9 cellular contexts compared by ENCODE assay signal in the genomic region with DNA sequence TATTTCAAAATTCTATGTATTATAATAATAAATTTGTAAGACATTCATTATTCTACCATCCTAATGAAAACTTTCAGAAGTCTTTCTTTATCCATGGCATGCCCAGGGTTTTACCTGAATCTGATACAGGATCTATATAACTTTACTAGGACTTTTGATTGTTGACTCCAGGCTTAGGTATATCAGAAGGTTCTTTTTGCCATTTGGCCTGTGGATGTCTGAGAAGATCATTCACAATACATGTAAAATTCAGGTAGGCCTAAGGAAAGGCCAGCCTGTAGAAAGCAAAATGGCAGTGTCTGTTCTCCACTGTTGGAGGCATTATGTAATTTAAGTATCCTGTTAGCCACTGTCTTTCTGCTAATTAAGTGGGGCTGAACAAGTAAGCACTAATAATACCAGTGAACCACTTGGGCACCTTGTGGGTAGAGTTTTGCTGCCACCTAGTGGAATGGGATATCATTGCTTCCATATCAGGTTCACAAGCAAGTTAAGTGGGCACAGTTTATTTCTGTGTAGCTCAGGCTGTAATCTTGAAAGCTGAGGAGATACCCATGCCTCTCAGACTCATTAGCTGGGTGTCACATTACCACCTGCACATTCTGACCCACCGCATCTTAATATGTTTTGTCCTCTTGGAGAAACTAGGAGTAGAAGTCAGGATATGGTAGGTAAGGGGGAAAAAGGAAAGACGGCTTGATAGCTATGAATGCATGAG.
DNase-seq lines count a peak whose midpoint lies in the region; ATAC-seq and TF ChIP-seq lines count a peak whose summit lies in the region.
"Had no signal": no experiment of that assay in that cellular context is flagged by ENCODE, and none has a peak within 500 bp of the region (broad histone marks: within the 10 kb centered on the region; RNA-seq: fewer than 3 reads in every experiment).

No MANE protein-coding gene starts in this region.

- peaks cover 6% of the 10 kb centered on the region; the same call in 1 of the 2 replicates for H4K20me1 ChIP-seq in IMR-90 (ENCODE audit: insufficient read depth, low read length)
- no peaks in the 10 kb centered on the region for H4K20me1 ChIP-seq in OCI-LY3 (ENCODE audit: insufficient read depth, low read length)

- H4K5ac ChIP-seq in IMR-90 (ENCODE audit: low read depth, low read length) = no peak overlapping the region

- H3K14ac ChIP-seq in IMR-90 (replicated peaks; ENCODE audit: low read depth, low read length) = no peak overlapping the region

- no peak overlapping the region for H3K4ac ChIP-seq in IMR-90 (ENCODE audit: low read depth, low read length)

- H3K4me3 ChIP-seq in IMR-90 (ENCODE audit: insufficient read depth, low read depth, low read length) (no peak overlapping the region), OCI-LY3 (ENCODE audit: low read length) (no peak overlapping the region)

- in situ Hi-C loops in IMR-90 (cut with MboI; ENCODE audit: low sequenced_read_pairs) = loop anchor here (5.0 kb wide), 1 partner anchor 194 kb away; no protein-coding TSS in a partner anchor

- no peaks in the 10 kb centered on the region for H3K27me3 Mint-ChIP-seq in naive thymus-derived CD8-positive, alpha-beta T cell
- H3K27me3 Mint-ChIP-seq: activated naive CD4-positive, alpha-beta T cell treated with anti-CD3 and anti-CD28 coated beads, Interleukin-2, amount 50 U/mL, for 24 hours had no signal

- H2BK120ac ChIP-seq in IMR-90 (ENCODE audit: low read depth, low read length) = no peak overlapping the region

- no peak overlapping the region for H2AFZ ChIP-seq in IMR-90 (replicated peaks; ENCODE audit: low read length, poor library complexity)
- H2AFZ ChIP-seq in OCI-LY3 (ENCODE audit: low read depth, low read length) = no peak overlapping the region

- no peak overlapping the region for H3K9ac ChIP-seq in IMR-90 (ENCODE audit: low read depth, low read length)
- H3K9ac ChIP-seq in OCI-LY3 (ENCODE audit: low read length) = no peak overlapping the region

- no peaks in the 10 kb centered on the region for H3K9me1 ChIP-seq in IMR-90 (ENCODE audit: insufficient read depth, low read length)

- H3K18ac ChIP-seq in IMR-90 (ENCODE audit: low read depth, low read length) = no peak overlapping the region

- no peak overlapping the region for H4K8ac ChIP-seq in IMR-90 (ENCODE audit: low read depth in 2 of 2, low read length in 2 of 2)

- POLR2A ChIA-PET in IMR-90 (lab: Charles Lee; ENCODE audit: unreplicated experiment) = no interaction called here
- POLR2A ChIA-PET in naive thymus-derived CD8-positive, alpha-beta T cell (lab: Charles Lee) = no interaction called here

- BruUV-seq in IMR-90 (replicated peaks; lab: Mats Ljungman, UMichigan) = no TSS peak

- H2BK20ac ChIP-seq in IMR-90 (ENCODE audit: low read depth, low read length) = no peak overlapping the region

- DNase-seq in D341Med (ENCODE audit: low spot score) (peak; percentile 55), IMR-90 (peak; percentile 81), activated T-cell treated with anti-CD3 and anti-CD28 coated beads for 1 hour (ENCODE audit: low read depth) (peak; percentile 38), erythroblast (lab: John Stamatoyannopoulos, UW) (peak; percentile 83 to 90)
- peak in 9 of 10 donors; percentile 47 to 81 (median 69) for DNase-seq in naive thymus-derived CD8-positive, alpha-beta T cell
- peak; percentile 64 for DNase-seq in stimulated activated naive CD8-positive, alpha-beta T cell treated with anti-CD3 and anti-CD28 coated beads, Interleukin-15, Interleukin-2, amounts not matched to agents 100 U/mL and 50 U/mL, for 24 hours

- H3K4me3 Mint-ChIP-seq in naive thymus-derived CD8-positive, alpha-beta T cell = no peak overlapping the region
- H3K4me3 Mint-ChIP-seq: activated naive CD4-positive, alpha-beta T cell treated with anti-CD3 and anti-CD28 coated beads, Interleukin-2, amount 50 U/mL, for 24 hours had no signal

- H3K4me1 ChIP-seq in IMR-90 (ENCODE audit: control insufficient read depth, insufficient read depth, low read length) (peaks cover 2% of the 10 kb centered on the region; the same call in 1 of the 2 replicates), OCI-LY3 (ENCODE audit: low read length) (no peaks in the 10 kb centered on the region)

- H3K9me3 Mint-ChIP-seq in naive thymus-derived CD8-positive, alpha-beta T cell = no peaks in the 10 kb centered on the region
- H3K9me3 Mint-ChIP-seq: activated naive CD4-positive, alpha-beta T cell treated with anti-CD3 and anti-CD28 coated beads, Interleukin-2, amount 50 U/mL, for 24 hours had no signal

- H3K79me2 ChIP-seq in OCI-LY3 (ENCODE audit: low read length) = no peaks in the 10 kb centered on the region

- no peak overlapping the region for H2AK5ac ChIP-seq in IMR-90 (ENCODE audit: low read depth, low read length)

- ATAC-seq in GM21423 (IDR thresholded peaks at IDR 0.05; ENCODE audit: unreplicated experiment) = peak; percentile 88
- ATAC-seq in IMR-90 (ENCODE audit: low read depth) = peak; percentile 90
- ATAC-seq in naive thymus-derived CD8-positive, alpha-beta T cell = peak; percentile 80 to 89
- ATAC-seq in stimulated activated naive CD8-positive, alpha-beta T cell treated with anti-CD3 and anti-CD28 coated beads, Interleukin-15, Interleukin-2, amounts not matched to agents 100 U/mL and 50 U/mL, for 24 hours = peak; percentile 75

- H3K27ac ChIP-seq in IMR-90 (ENCODE audit: insufficient read depth, low read length) (no peak overlapping the region), OCI-LY3 (ENCODE audit: low read length) (no peak overlapping the region)

- H3K56ac ChIP-seq in IMR-90 (ENCODE audit: extremely low read depth, insufficient read depth, low read length) = no peak overlapping the region

- H3K4me2 ChIP-seq in IMR-90 (ENCODE audit: low read depth, low read length) (no peak overlapping the region), OCI-LY3 (ENCODE audit: low read length) (no peak overlapping the region)

- TF ChIP-seq POLR2A in IMR-90 (IDR thresholded peaks at IDR 0.05; ENCODE audit: low read depth, low read length) = peak; percentile 40; the same call in 1 of the 2 replicates
- no peak for TF ChIP-seq POLR2A in erythroblast (IDR thresholded peaks at IDR 0.05; ENCODE audit: low read length)

- H2AK9ac ChIP-seq in IMR-90 (replicated peaks; ENCODE audit: low read depth, low read length, poor library complexity) = no peak overlapping the region

- H3K9me3 ChIP-seq in IMR-90 (ENCODE audit: control insufficient read depth, insufficient read depth, low read length) = no peaks in the 10 kb centered on the region
- no peaks in the 10 kb centered on the region for H3K9me3 ChIP-seq in OCI-LY3 (ENCODE audit: insufficient read depth, low read length)

- peaks cover 2 to 18% (median 13%) of the 10 kb centered on the region in 4 donors for H3K4me1 Mint-ChIP-seq in naive thymus-derived CD8-positive, alpha-beta T cell

- dilution Hi-C loops in IMR-90 (cut with HindIII; ENCODE audit: low sequenced_read_pairs, unreplicated experiment) = no loop called here

- H3K27me3 ChIP-seq in IMR-90 (ENCODE audit: control insufficient read depth, insufficient read depth, low read length) (no peaks in the 10 kb centered on the region), OCI-LY3 (ENCODE audit: low read depth, low read length) (no peaks in the 10 kb centered on the region)

- intact Hi-C loops in IMR-90 (cut with micrococcal nuclease) = loop anchor here (1.0 to 5.0 kb wide), 3 partner anchors 197 to 369 kb away; no protein-coding TSS in a partner anchor

- H2BK5ac ChIP-seq in IMR-90 (ENCODE audit: low read depth, low read length, poor library complexity, severe bottlenecking) = peak overlapping the region; percentile 36

- WGBS in IMR-90 (ENCODE audit: extremely low coverage in 2 of 2, insufficient read length in 1 of 2), 2 experiments = no CpG with 5 or more reads among the region's 2 CpGs

- TF ChIP-seq RAD21 in IMR-90 (IDR thresholded peaks at IDR 0.05; ENCODE audit: low read length) = peak; percentile 88

- H3K36me3 ChIP-seq in IMR-90 (ENCODE audit: control insufficient read depth, insufficient read depth, low read length) = peaks cover 5% of the 10 kb centered on the region
- H3K36me3 ChIP-seq in OCI-LY3 (replicated peaks; ENCODE audit: low read depth, low read length) = no peaks in the 10 kb centered on the region

- no peak overlapping the region for H4K91ac ChIP-seq in IMR-90 (ENCODE audit: insufficient read depth, low read depth, low read length)

- peak overlapping the region in 9 of 10 donors; percentile 13 to 78 (median 51) for H3K27ac Mint-ChIP-seq in naive thymus-derived CD8-positive, alpha-beta T cell
- H3K27ac Mint-ChIP-seq: activated naive CD4-positive, alpha-beta T cell treated with anti-CD3 and anti-CD28 coated beads, Interleukin-2, amount 50 U/mL, for 24 hours had no signal

- CTCF ChIA-PET in IMR-90 (lab: Yijun Ruan, JAX) = interaction anchor here (0.8 to 1.2 kb wide), 5 partner anchors 11 to 196 kb away, joined by 4 to 8 read pairs (median 4); no protein-coding TSS in a partner anchor

- TF ChIP-seq CTCF in IMR-90 (conservative IDR thresholded peaks at IDR 0.05; ENCODE audit: low read depth, low read length) (peak; percentile 87), OCI-LY3 (IDR thresholded peaks at IDR 0.05; ENCODE audit: low read depth, low read length) (peak; percentile 86)

- H3K36me3 Mint-ChIP-seq in naive thymus-derived CD8-positive, alpha-beta T cell = peaks cover 0 to 43% (median 4%) of the 10 kb centered on the region in 3 donors
- H3K36me3 Mint-ChIP-seq: activated naive CD4-positive, alpha-beta T cell treated with anti-CD3 and anti-CD28 coated beads, Interleukin-2, amount 50 U/mL, for 24 hours had no signal

- H3K23ac ChIP-seq in IMR-90 (ENCODE audit: low read depth, low read length) = no peak overlapping the region

- H2BK15ac ChIP-seq in IMR-90 (ENCODE audit: low read depth, low read length) = no peak overlapping the region

- 0 out of 4 replicates have a peak, but pooled peaks cover 0 to 3% of the 10 kb centered on the region in 2 experiments for H3K79me1 ChIP-seq in IMR-90 (ENCODE audit: low read depth in 1 of 2, low read length in 2 of 2)

TF ChIP-seq in IMR-90, 13 proteins besides CTCF, POLR2A, EP300 and RAD21:
- TF ChIP-seq NFE2L2 (IDR thresholded peaks at IDR 0.05; ENCODE audit: low read depth, low read length) = no peak
- TF ChIP-seq SMC3 (IDR thresholded peaks at IDR 0.05; ENCODE audit: low read depth, low read length) = peak; percentile 66
TF ChIP-seq in IMR-90: peak in this region for 1.
